11 cellular contexts compared by ENCODE assay signal in genomic region chr3:16400143-16400935, GRCh38.
DNase-seq lines count a peak whose midpoint lies in the region; ATAC-seq, FAIRE-seq and TF ChIP-seq lines count a peak whose summit lies in the region.
"Had no signal": no experiment of that assay in that cellular context is flagged by ENCODE, and none has a peak within 500 bp of the region (broad histone marks: within the 10 kb centered on the region; RNA-seq: fewer than 3 reads in every experiment).

No MANE protein-coding gene starts in this region.

- TF ChIP-seq CTCF in heart right ventricle (IDR thresholded peaks at IDR 0.05) (no peak), spleen (IDR thresholded peaks at IDR 0.05 in 8 of 11, conservative IDR thresholded peaks at IDR 0.05 in 3 of 11) (no peak)

- ATAC-seq in T-helper 17 cell, result no peak
- peak; percentile 24 to 71 (median 43) for ATAC-seq in heart right ventricle
- ATAC-seq: HCT116 had no signal

- H3K36me3 ChIP-seq in heart right ventricle (peaks cover 0 to 18% (median 0%) of the 10 kb centered on the region in 9 donors), spleen (peaks cover 0 to 16% (median 0%) of the 10 kb centered on the region in 6 donors)

- no peaks in the 10 kb centered on the region for H3K27me3 ChIP-seq in heart right ventricle
- no peaks in the 10 kb centered on the region for H3K27me3 ChIP-seq in spleen (replicated peaks in 1 of 7)

- peaks cover 38% of the 10 kb centered on the region for H3K4me1 Mint-ChIP-seq in T-helper 17 cell

- intact Hi-C loops in heart right ventricle (cut with DNase I), result no loop called here
- intact Hi-C loops in spleen (cut with DNase I; ENCODE audit: low total_unique reads), result no loop called here

- no peak overlapping the region for H3K4me3 Mint-ChIP-seq in T-helper 17 cell

- H3K27ac ChIP-seq in heart right ventricle (peak overlapping the region in 8 of 10 donors; percentile 38 to 71 (median 65)), spleen (peak overlapping the region in 7 of 8 donors; percentile 51 to 77 (median 64))

- H3K36me3 Mint-ChIP-seq in T-helper 17 cell (ENCODE audit: low read depth), result peaks cover 14% of the 10 kb centered on the region

- TF ChIP-seq POLR2A in GM12891 (IDR thresholded peaks at IDR 0.05; ENCODE audit: low read depth, low read length) (no peak), spleen (IDR thresholded peaks at IDR 0.05) (no peak)

- H3K27me3 Mint-ChIP-seq in T-helper 17 cell, result no peaks in the 10 kb centered on the region

- peak; percentile 54 for FAIRE-seq in GM12891 (lab: Jason Lieb, UNC)
- FAIRE-seq: D721Med had no signal

- H3K27ac Mint-ChIP-seq in T-helper 17 cell, result peak overlapping the region; percentile 82

- H3K9me3 ChIP-seq in T-helper 17 cell (ENCODE audit: control insufficient read depth, low read length, poor library complexity, severe bottlenecking), result no peaks in the 10 kb centered on the region
- H3K9me3 ChIP-seq in heart right ventricle, result no peaks in the 10 kb centered on the region
- H3K9me3 ChIP-seq in spleen, result no peaks in the 10 kb centered on the region

- peaks cover 7 to 72% (median 38%) of the 10 kb centered on the region in 9 donors for H3K4me1 ChIP-seq in heart right ventricle
- H3K4me1 ChIP-seq in spleen, result peaks cover 0 to 27% (median 14%) of the 10 kb centered on the region in 6 donors

- 77 to 78% methylated on average over 11 of the region's 11 CpGs for WGBS in heart right ventricle, 2 donors
- WGBS in spleen, 5 donors, result 82 to 88% (median 85%) methylated on average over 11 of the region's 11 CpGs

- H3K4me3 ChIP-seq in heart right ventricle (no peak overlapping the region), spleen (no peak overlapping the region)

- DNase-seq in GM12891 (ENCODE audit: insufficient read length, low spot score), result no peak
- DNase-seq in T-helper 17 cell, result no peak
- DNase-seq in heart right ventricle, result no peak
- no peak for DNase-seq in spleen
- no peak for DNase-seq in SW 1271 (lab: John Stamatoyannopoulos, UW)
- no peak for DNase-seq in stimulated activated CD4-positive, alpha-beta T cell treated with anti-CD3 and anti-CD28 coated beads, Interleukin-1b, Interleukin-23, amount 100 ng/mL, for 48 hours
- DNase-seq in NOMO-1 (lab: John Stamatoyannopoulos, UW; ENCODE audit: unreplicated experiment in 2 of 2), result no peak
- no peak for DNase-seq in GOT3 (lab: John Stamatoyannopoulos, UW)
- DNase-seq: effector CD4-positive, alpha-beta T cell had no signal

TF ChIP-seq in GM12891, 5 proteins besides CTCF, POLR2A, EP300 and RAD21:
- no peak for TF ChIP-seq TAF1 (IDR thresholded peaks at IDR 0.05; ENCODE audit: low read depth, low read length)
- no peak for TF ChIP-seq PAX5 (IDR thresholded peaks at IDR 0.05; ENCODE audit: insufficient read depth, low read length, severe bottlenecking)
- TF ChIP-seq POLR2AphosphoS5 (IDR thresholded peaks at IDR 0.05; ENCODE audit: low read depth, low read length), result no peak
- no peak for TF ChIP-seq SPI1 (IDR thresholded peaks at IDR 0.05; ENCODE audit: low read depth, low read length)
- TF ChIP-seq POU2F2 (IDR thresholded peaks at IDR 0.05; ENCODE audit: low read depth, low read length), result no peak
